ENCODE assay signal across 8 cellular contexts in the genomic region with DNA sequence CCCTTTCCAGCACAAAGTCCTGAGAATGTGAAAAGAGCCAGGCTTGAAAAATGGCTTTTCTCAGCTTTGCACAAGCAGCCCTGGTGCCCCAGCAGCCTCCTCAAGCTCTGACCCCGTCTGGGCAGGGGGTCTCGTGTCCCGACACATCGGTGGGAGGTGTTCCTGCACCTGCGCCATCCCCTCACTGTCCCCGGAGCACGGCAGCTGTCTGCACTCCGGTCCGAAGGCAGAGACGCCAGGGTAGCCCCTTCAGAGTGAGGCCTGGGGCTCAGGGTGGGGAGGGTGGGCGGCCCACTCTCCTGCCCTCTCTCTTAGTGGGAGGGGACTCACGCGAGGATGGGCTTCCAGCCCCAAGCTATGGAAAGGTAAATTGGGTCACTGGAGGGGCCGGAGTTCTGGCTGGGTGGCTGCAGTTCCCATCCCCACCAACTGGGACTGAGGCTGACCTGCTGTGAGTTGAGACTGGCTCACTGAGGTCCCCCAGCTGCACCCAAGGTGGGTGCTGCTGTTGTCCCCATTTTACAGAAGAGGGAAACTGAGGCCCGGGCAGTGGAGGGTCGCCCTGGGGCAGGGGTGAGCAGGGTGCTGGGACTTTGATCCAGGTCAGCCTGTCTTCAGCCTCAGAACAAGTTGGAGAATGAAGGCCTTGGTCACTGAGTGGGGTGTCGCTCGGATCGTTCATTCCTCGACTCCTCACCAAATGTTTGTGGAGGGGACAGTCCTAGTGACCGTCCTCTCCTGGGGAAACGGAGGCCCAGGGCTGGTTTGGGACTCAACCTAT. TPM values are rescaled to one million over a fixed set of nuclear protein-coding genes. Genes with fewer than 3 reads are reported as not detected.
DNase-seq lines count a peak whose midpoint lies in the region; ATAC-seq and TF ChIP-seq lines count a peak whose summit lies in the region.

No MANE protein-coding gene starts in this region.

- H3K4me3 Mint-ChIP-seq in activated CD8-positive, alpha-beta T cell treated with anti-CD3 and anti-CD28 coated beads, Interleukin-2, amount 10 ng/mL, durations not matched to agents 7 days and 5 days: no peak overlapping the region

- H3K9me3 ChIP-seq in PC-3 (ENCODE audit: low read length) (no peaks in the 10 kb centered on the region), hepatocyte (ENCODE audit: low read depth) (no peaks in the 10 kb centered on the region), gastrocnemius medialis (no peaks in the 10 kb centered on the region)

- no peaks in the 10 kb centered on the region for H3K79me2 ChIP-seq in PC-3 (ENCODE audit: low read length)
- H3K79me2 ChIP-seq in hepatocyte: no peaks in the 10 kb centered on the region

- DNase-seq in PC-3 (no peak), hepatocyte (ENCODE audit: low spot score) (no peak), gastrocnemius medialis (no peak), HuH-7.5 (ENCODE audit: low spot score) (no peak), substantia nigra (lab: John Stamatoyannopoulos, UW) (no peak), NCI-H510A (lab: John Stamatoyannopoulos, UW) (no peak)
- no peak for DNase-seq in activated CD8-positive, alpha-beta T cell treated with anti-CD3 and anti-CD28 coated beads, Interleukin-2, amount 10 ng/mL, durations not matched to agents 7 days and 5 days

- H3K36me3 ChIP-seq in PC-3 (ENCODE audit: low read depth, low read length): no peaks in the 10 kb centered on the region
- no peaks in the 10 kb centered on the region for H3K36me3 ChIP-seq in hepatocyte (replicated peaks; ENCODE audit: insufficient read depth, low read depth)
- H3K36me3 ChIP-seq in gastrocnemius medialis: no peaks in the 10 kb centered on the region

- POLR2A ChIA-PET in PC-3 (lab: Charles Lee; ENCODE audit: unreplicated experiment): no interaction called here
- POLR2A ChIA-PET in activated CD8-positive, alpha-beta T cell treated with anti-CD3 and anti-CD28 coated beads, Interleukin-2, amount 10 ng/mL, durations not matched to agents 7 days and 5 days (lab: Charles Lee): interaction anchor here (0.6 to 3.0 kb wide), 5 partner anchors 11 to 347 kb away, joined by 3 to 15 read pairs (median 5); a partner anchor contains a TSS

- H3K9me2 ChIP-seq in PC-3 (replicated peaks; ENCODE audit: low read length) (no peaks in the 10 kb centered on the region), hepatocyte (replicated peaks; ENCODE audit: insufficient read depth) (no peaks in the 10 kb centered on the region)

- no peaks in the 10 kb centered on the region for H3F3A ChIP-seq in PC-3 (ENCODE audit: low read length, unreplicated experiment)

- H3K27me3 ChIP-seq in PC-3 (ENCODE audit: low read length): no peaks in the 10 kb centered on the region
- peaks cover 47% of the 10 kb centered on the region for H3K27me3 ChIP-seq in hepatocyte
- H3K27me3 ChIP-seq in gastrocnemius medialis: peaks cover 27 to 52% (median 47%) of the 10 kb centered on the region in 3 donors

- TF ChIP-seq POLR2A in gastrocnemius medialis (IDR thresholded peaks at IDR 0.05): no peak

- H3K4me1 Mint-ChIP-seq in activated CD8-positive, alpha-beta T cell treated with anti-CD3 and anti-CD28 coated beads, Interleukin-2, amount 10 ng/mL, durations not matched to agents 7 days and 5 days (ENCODE audit: low read depth): peaks cover 15% of the 10 kb centered on the region

- WGBS in hepatocyte (ENCODE audit: low lambda C conversion rate, missing lambda C conversion rate): 72% methylated on average over 21 of the region's 22 CpGs

- peaks cover 27% of the 10 kb centered on the region for H3K27me3 Mint-ChIP-seq in activated CD8-positive, alpha-beta T cell treated with anti-CD3 and anti-CD28 coated beads, Interleukin-2, amount 10 ng/mL, durations not matched to agents 7 days and 5 days (ENCODE audit: low read depth)

- H3K4me3 ChIP-seq in PC-3 (ENCODE audit: low read length) (peak overlapping the region; percentile 26; the same call in 1 of the 2 replicates), hepatocyte (no peak overlapping the region), gastrocnemius medialis (peak overlapping the region; percentile 43 to 56 (median 46))

- BruUV-seq in PC-3 (replicated peaks; lab: Mats Ljungman, UMichigan): no TSS peak

- peak overlapping the region; percentile 45 for H2AFZ ChIP-seq in PC-3 (ENCODE audit: low read length)
- H2AFZ ChIP-seq in hepatocyte: peak overlapping the region; percentile 7

- H4K20me1 ChIP-seq in PC-3 (ENCODE audit: low read length) (no peaks in the 10 kb centered on the region), hepatocyte (ENCODE audit: insufficient read depth, poor library complexity, severe bottlenecking) (no peaks in the 10 kb centered on the region)

- H3K4me1 ChIP-seq in PC-3 (ENCODE audit: insufficient read depth, low read length) (peaks cover 12% of the 10 kb centered on the region; the same call in 1 of the 2 replicates), hepatocyte (ENCODE audit: insufficient read depth) (peaks cover 25% of the 10 kb centered on the region), gastrocnemius medialis (peaks cover 0 to 4% of the 10 kb centered on the region in 2 donors)

- H3K9me3 Mint-ChIP-seq in activated CD8-positive, alpha-beta T cell treated with anti-CD3 and anti-CD28 coated beads, Interleukin-2, amount 10 ng/mL, durations not matched to agents 7 days and 5 days (ENCODE audit: insufficient read depth): no peaks in the 10 kb centered on the region

- ATAC-seq in PC-3 (no peak), gastrocnemius medialis (no peak)
- ATAC-seq in activated CD8-positive, alpha-beta T cell treated with anti-CD3 and anti-CD28 coated beads, Interleukin-2, amount 10 ng/mL, durations not matched to agents 7 days and 5 days: no peak

- H3K4me2 ChIP-seq in PC-3 (ENCODE audit: low read length) (peak overlapping the region; percentile 62), hepatocyte (peak overlapping the region; percentile 78)

- in situ Hi-C loops in gastrocnemius medialis (cut with MboI; ENCODE audit: low sequenced_read_pairs in 4 of 4): no loop called here

- intact Hi-C loops in PC-3 (cut with micrococcal nuclease) (no loop called here), gastrocnemius medialis (cut with DNase I; ENCODE audit: low total_unique reads) (no loop called here)

- TF ChIP-seq CTCF in GM12873 (IDR thresholded peaks at IDR 0.05; ENCODE audit: insufficient read depth, low read depth, low read length, missing control alignments) (peak; percentile 17), PC-3 (conservative IDR thresholded peaks at IDR 0.05; ENCODE audit: low read depth, low read length) (no peak), hepatocyte (IDR thresholded peaks at IDR 0.05; ENCODE audit: poor library complexity) (no peak), gastrocnemius medialis (IDR thresholded peaks at IDR 0.05 in 4 of 5, conservative IDR thresholded peaks at IDR 0.05 in 1 of 5) (no peak)

- CTCF ChIA-PET in PC-3 (lab: Charles Lee): interaction anchor here (0.5 to 0.6 kb wide), 5 partner anchors 18 to 389 kb away, joined by 3 to 16 read pairs (median 5); no protein-coding TSS in a partner anchor
- CTCF ChIA-PET in activated CD8-positive, alpha-beta T cell treated with anti-CD3 and anti-CD28 coated beads, Interleukin-2, amount 10 ng/mL, durations not matched to agents 7 days and 5 days (lab: Charles Lee): interaction anchor here (1.2 to 2.0 kb wide), 2 partner anchors 11 to 19 kb away, joined by 3 to 8 read pairs; no protein-coding TSS in a partner anchor

- H3K36me3 Mint-ChIP-seq in activated CD8-positive, alpha-beta T cell treated with anti-CD3 and anti-CD28 coated beads, Interleukin-2, amount 10 ng/mL, durations not matched to agents 7 days and 5 days (ENCODE audit: low read depth): peaks cover 3% of the 10 kb centered on the region

- H3K27ac Mint-ChIP-seq in activated CD8-positive, alpha-beta T cell treated with anti-CD3 and anti-CD28 coated beads, Interleukin-2, amount 10 ng/mL, durations not matched to agents 7 days and 5 days: no peak overlapping the region

- no peak overlapping the region for H3K27ac ChIP-seq in PC-3 (ENCODE audit: low read length)
- no peak overlapping the region for H3K27ac ChIP-seq in hepatocyte
- peak overlapping the region; percentile 18 to 56 (median 44) for H3K27ac ChIP-seq in gastrocnemius medialis
- H3K27ac ChIP-seq in substantia nigra (ENCODE audit: low read depth, low read length, poor library complexity, severe bottlenecking): no peak overlapping the region

- H3K9ac ChIP-seq in PC-3 (ENCODE audit: low read length): no peak overlapping the region

RNA-seq across cellular contexts. Expression of a gene that starts 2.3 kb away (rescaled TPM):
- total RNA-seq in PC-3 (2014; rRNA removed) (13.1 and 18.2 TPM in 2 replicates), hepatocyte (1.8 and 3.0 TPM in 2 replicates), gastrocnemius medialis (1 to 10 TPM in 3 of 4 donors, under 1 TPM in 1; 0.05 to 4.4 (median 2.5) TPM)
- 2.4 and 5.5 TPM in 2 replicates for polyA plus RNA-seq in hepatocyte
- total RNA-seq in activated CD8-positive, alpha-beta T cell treated with anti-CD3 and anti-CD28 coated beads, Interleukin-2, amount 10 ng/mL, durations not matched to agents 7 days and 5 days: under 1 TPM; 0.24 to 0.63 TPM

RNA-seq across cellular contexts. Expression of a gene that starts 20.6 kb away (rescaled TPM):
- total RNA-seq in PC-3 (2014; rRNA removed): 117 and 142 TPM in 2 replicates
- 65.5 and 73.0 TPM in 2 replicates for total RNA-seq in hepatocyte
- polyA plus RNA-seq in hepatocyte: 137 and 138 TPM in 2 replicates
- 100 to 1,000 TPM in 1 of 4 donors, 10 to 100 TPM in 3; 63.3 to 103 (median 72.4) TPM for total RNA-seq in gastrocnemius medialis
- total RNA-seq in activated CD8-positive, alpha-beta T cell treated with anti-CD3 and anti-CD28 coated beads, Interleukin-2, amount 10 ng/mL, durations not matched to agents 7 days and 5 days: 10 to 100 TPM; 48.5 to 50.7 TPM

RNA-seq across cellular contexts. Expression of a gene that starts 20.6 kb away (rescaled TPM):
- total RNA-seq in PC-3 (2014; rRNA removed): 36.0 and 36.3 TPM in 2 replicates
- 70.1 and 76.6 TPM in 2 replicates for total RNA-seq in hepatocyte
- polyA plus RNA-seq in hepatocyte: 133 and 161 TPM in 2 replicates
- total RNA-seq in gastrocnemius medialis: 10 to 100 TPM; 20.6 to 37.5 (median 30.2) TPM
- 10 to 100 TPM; 24.2 to 25.1 TPM for total RNA-seq in activated CD8-positive, alpha-beta T cell treated with anti-CD3 and anti-CD28 coated beads, Interleukin-2, amount 10 ng/mL, durations not matched to agents 7 days and 5 days

RNA-seq across cellular contexts. Expression of a gene that starts 21.7 kb away (rescaled TPM):
- total RNA-seq in PC-3 (2014; rRNA removed): 71.3 and 116 TPM in 2 replicates
- total RNA-seq in hepatocyte: 76.0 and 78.8 TPM in 2 replicates
- 150 and 183 TPM in 2 replicates for polyA plus RNA-seq in hepatocyte
- 10 to 100 TPM; 28.9 to 80.4 (median 41.7) TPM for total RNA-seq in gastrocnemius medialis
- total RNA-seq in activated CD8-positive, alpha-beta T cell treated with anti-CD3 and anti-CD28 coated beads, Interleukin-2, amount 10 ng/mL, durations not matched to agents 7 days and 5 days: 100 to 1,000 TPM; 207 to 237 TPM

Comparison
In these comparisons a context has a peak if more than half of its experiments do, and no peak if none do; other contexts are left out.
1. H3K27ac ChIP-seq: peak in gastrocnemius medialis (4 of 4); none in PC-3 (single experiment), hepatocyte (single experiment) and substantia nigra (single experiment).